Comparison of ENCODE assay signal across 37 cellular contexts in genomic region chr9:33196736-33197135, GRCh38. TPM values are rescaled to one million over a fixed set of nuclear protein-coding genes. Genes with fewer than 3 reads are reported as not detected.
DNase-seq lines count a peak whose midpoint lies in the region; ATAC-seq, FAIRE-seq and TF ChIP-seq lines count a peak whose summit lies in the region.
"Had no signal": no experiment of that assay in that cellular context is flagged by ENCODE, and none has a peak within 500 bp of the region (broad histone marks: within the 10 kb centered on the region; RNA-seq: fewer than 3 reads in every experiment).

No MANE protein-coding gene starts in this region.

- TF ChIP-seq POLR2A in gastrocnemius medialis (IDR thresholded peaks at IDR 0.05): no peak
- TF ChIP-seq POLR2A in vagina (IDR thresholded peaks at IDR 0.05): no peak

- TF ChIP-seq CTCF in heart right ventricle (IDR thresholded peaks at IDR 0.05): no peak
- no peak for TF ChIP-seq CTCF in gastrocnemius medialis (IDR thresholded peaks at IDR 0.05 in 4 of 5, conservative IDR thresholded peaks at IDR 0.05 in 1 of 5)
- TF ChIP-seq CTCF in vagina (IDR thresholded peaks at IDR 0.05): no peak
- TF ChIP-seq CTCF in pancreas (IDR thresholded peaks at IDR 0.05): no peak

- WGBS in heart right ventricle, 2 donors: 92% methylated on average over 1 of the region's 1 CpG
- 93 to 97% methylated on average over 1 of the region's 1 CpG for WGBS in pancreas, 2 donors

- H3K4me1 ChIP-seq in heart right ventricle (peaks cover 0 to 38% (median 20%) of the 10 kb centered on the region in 9 donors), gastrocnemius medialis (peaks cover 18 to 19% of the 10 kb centered on the region in 2 donors), vagina (peaks cover 47% of the 10 kb centered on the region), pancreas (no peaks in the 10 kb centered on the region)
- H3K4me1 ChIP-seq: body of pancreas had no signal

- no peaks in the 10 kb centered on the region for H3K9me3 ChIP-seq in heart right ventricle
- H3K9me3 ChIP-seq in gastrocnemius medialis: no peaks in the 10 kb centered on the region
- H3K9me3 ChIP-seq in vagina: no peaks in the 10 kb centered on the region
- H3K9me3 ChIP-seq in pancreas: no peaks in the 10 kb centered on the region
- H3K9me3 ChIP-seq: body of pancreas, left lung had no signal

- peak overlapping the region in 7 of 10 donors; percentile 6 to 74 (median 66) for H3K27ac ChIP-seq in heart right ventricle
- H3K27ac ChIP-seq in gastrocnemius medialis: peak overlapping the region in 3 of 4 donors; percentile 43 to 51 (median 46)
- peak overlapping the region; percentile 31 for H3K27ac ChIP-seq in vagina
- no peak overlapping the region for H3K27ac ChIP-seq in pancreas
- H3K27ac ChIP-seq: body of pancreas, SK-N-MC had no signal

- no peak for DNase-seq in heart right ventricle
- DNase-seq in Right ventricle myocardium superior: no peak
- peak; percentile 29 for DNase-seq in fibroblast of peridontal ligament (ENCODE audit: extremely low read depth)
- DNase-seq in gastrocnemius medialis: no peak
- DNase-seq in vagina (ENCODE audit: extremely low spot score in 2 of 2): no peak
- DNase-seq in NCI-H82 (lab: John Stamatoyannopoulos, UW): no peak
- no peak for DNase-seq in pancreas
- no peak for DNase-seq in GM19238 (ENCODE audit: insufficient read length, low spot score)
- DNase-seq: activated CD4-positive, CD25-positive, alpha-beta regulatory T cell; activated naive CD4-positive, alpha-beta T cell treated with Interleukin-2 at 50 U/mL for 16 hours; activated T-cell treated with anti-CD3 and anti-CD28 coated beads, Interleukin-2, amount 50 U/mL, for 72 hours; AML-193; body of pancreas; CD4-positive, alpha-beta T cell; dermis blood vessel endothelial cell; endodermal cell; KBM-7; left lung; mesendoderm; NCI-H1105; NCI-H2029; NCI-H524 treated with DMSO at 0.1 percent for 48 hours; PC-3 had no signal

- FAIRE-seq in pancreas (lab: Jason Lieb, UNC): no peak
- FAIRE-seq: H54, HTR-8/SVneo, TTC549, urothelium cell line had no signal

- H3K36me3 ChIP-seq in heart right ventricle (no peaks in the 10 kb centered on the region), gastrocnemius medialis (no peaks in the 10 kb centered on the region), vagina (no peaks in the 10 kb centered on the region), pancreas (no peaks in the 10 kb centered on the region)
- H3K36me3 ChIP-seq: left lung had no signal

- ATAC-seq in heart right ventricle (no peak), Right ventricle myocardium superior (ENCODE audit: poor library complexity) (no peak), gastrocnemius medialis (no peak), pancreas (no peak)
- ATAC-seq: activated T-cell treated with anti-CD3 and anti-CD28 coated beads, Interleukin-2, amount 50 U/mL, for 72 hours; PC-3; stimulated activated memory B cell treated with anti-CD40 and anti-IgM and Interleukin-4, amounts not matched to agents 10 μg/mL and 1 μg/mL and 100 μg/mL, for 72 hours had no signal

- no peaks in the 10 kb centered on the region for H3K27me3 ChIP-seq in heart right ventricle
- no peaks in the 10 kb centered on the region for H3K27me3 ChIP-seq in gastrocnemius medialis
- no peaks in the 10 kb centered on the region for H3K27me3 ChIP-seq in vagina
- no peaks in the 10 kb centered on the region for H3K27me3 ChIP-seq in pancreas
- H3K27me3 ChIP-seq: body of pancreas, left lung had no signal

- intact Hi-C loops in heart right ventricle (cut with DNase I) (no loop called here), Right ventricle myocardium superior (cut with DNase I) (no loop called here), gastrocnemius medialis (cut with DNase I; ENCODE audit: low total_unique reads) (no loop called here), vagina (cut with DNase I) (loop anchor here (1.0 kb wide), 1 partner anchor 31 kb away; no protein-coding TSS in a partner anchor), pancreas (cut with DNase I) (no loop called here)

- H3K4me3 ChIP-seq in heart right ventricle (no peak overlapping the region), gastrocnemius medialis (no peak overlapping the region), vagina (no peak overlapping the region), pancreas (no peak overlapping the region)
- H3K4me3 ChIP-seq: body of pancreas, left lung, SK-N-MC had no signal

- in situ Hi-C loops in gastrocnemius medialis (cut with MboI; ENCODE audit: low sequenced_read_pairs in 4 of 4): no loop called here

RNA-seq across cellular contexts. Expression of gene B4GALT1, which starts 29.6 kb away (rescaled TPM):
- 100 to 1,000 TPM in 1 of 10 donors, 10 to 100 TPM in 9; 30.0 to 117 (median 43.1) TPM for total RNA-seq in heart right ventricle
- polyA plus RNA-seq in heart right ventricle: 10 to 100 TPM; 14.8 to 29.0 TPM
- total RNA-seq in Right ventricle myocardium superior: 41.0 TPM
- total RNA-seq in gastrocnemius medialis: 10 to 100 TPM; 24.2 to 56.2 (median 42.7) TPM
- 85.2 TPM for total RNA-seq in vagina
- 10 to 100 TPM; 16.1 to 54.2 (median 33.7) TPM for total RNA-seq in pancreas
- polyA plus RNA-seq in pancreas: 10 to 100 TPM in 1 of 2 donors, 1 to 10 TPM in 1; 9.7 to 15.5 TPM

RNA-seq across cellular contexts. Expression of gene SPINK4, which starts 43.2 kb away (rescaled TPM):
- total RNA-seq in heart right ventricle (not detected), Right ventricle myocardium superior (not detected), gastrocnemius medialis (not detected), vagina (not detected), pancreas (1 to 10 TPM in 1 of 6 donors, not detected in 5; 1.4 TPM)
- polyA plus RNA-seq in heart right ventricle (not detected), pancreas (1 to 10 TPM; 1.5 to 9.2 TPM)
- total RNA-seq: A172; activated T-cell treated with anti-CD3 and anti-CD28 coated beads, Interleukin-2, amount 50 U/mL, for 72 hours; body of pancreas; CD4-positive, alpha-beta T cell; Daoy; dermis blood vessel endothelial cell; left lung; M059J; myocyte; PC-3; progenitor cell of endocrine pancreas; T-helper 1 cell treated with Interleukin-12 subunit alpha and Interleukin-12 subunit beta and Interleukin-4 antibody, amounts not matched to agents 30 ng/mL and 1 ng/mL, for 36 hours; temporal lobe had no signal
- polyA plus RNA-seq: esophagus had no signal

Comparison
In these comparisons a context has a peak if more than half of its experiments do, and no peak if none do; other contexts are left out.
1. H3K27ac ChIP-seq: peak in heart right ventricle (7 of 10), gastrocnemius medialis (3 of 4) and vagina (single experiment); none in pancreas (0 of 4).